ENCODE assay signal across 25 cellular contexts in genomic region chr4:174245714-174246113, GRCh38. TPM values are rescaled to one million over a fixed set of nuclear protein-coding genes. Genes with fewer than 3 reads are reported as not detected.
DNase-seq lines count a peak whose midpoint lies in the region; ATAC-seq, FAIRE-seq and TF ChIP-seq lines count a peak whose summit lies in the region.
"Had no signal": no experiment of that assay in that cellular context is flagged by ENCODE, and none has a peak within 500 bp of the region (broad histone marks: within the 10 kb centered on the region; RNA-seq: fewer than 3 reads in every experiment).

No MANE protein-coding gene starts in this region.

- H3K27me3 Mint-ChIP-seq in WTC11 (ENCODE audit: low read depth) (no peaks in the 10 kb centered on the region), type B pancreatic cell (no peaks in the 10 kb centered on the region)
- H3K27me3 Mint-ChIP-seq: CD4-positive, alpha-beta memory T cell; CD4-positive, CD25-positive, alpha-beta regulatory T cell; CD8-positive, alpha-beta memory T cell had no signal

- intact Hi-C loops in GM12878 (cut with micrococcal nuclease; ENCODE audit: unreplicated experiment), result no loop called here

- TF ChIP-seq CTCF in HEK293 (tag by site-specific recombination; IDR thresholded peaks at IDR 0.05) (no peak), GM12878 (IDR thresholded peaks at IDR 0.05 in 2 of 3, conservative IDR thresholded peaks at IDR 0.05 in 1 of 3; ENCODE audit: control insufficient read depth in 2 of 3, extremely low read depth in 1 of 3, insufficient read depth in 1 of 3, low read depth in 3 of 3, low read length in 3 of 3) (no peak), WTC11 (IDR thresholded peaks at IDR 0.05) (no peak), type B pancreatic cell (conservative IDR thresholded peaks at IDR 0.05) (no peak)

- no peaks in the 10 kb centered on the region for H3K36me3 Mint-ChIP-seq in WTC11
- peaks cover 3% of the 10 kb centered on the region for H3K36me3 Mint-ChIP-seq in type B pancreatic cell

- no peaks in the 10 kb centered on the region for H3K79me2 ChIP-seq in GM12878 (ENCODE audit: control insufficient read depth, insufficient read depth, low read length)

- TF ChIP-seq EP300 in GM12878 (IDR thresholded peaks at IDR 0.05; ENCODE audit: borderline replicate concordance in 1 of 2, control insufficient read depth in 1 of 2, low read depth in 2 of 2, low read length in 2 of 2), result no peak

- POLR2A ChIA-PET in HEK293 (lab: Yijun Ruan, JAX) (no interaction called here), HEK293T (lab: Yijun Ruan, JAX) (no interaction called here), GM12878 (lab: Charles Lee) (no interaction called here), WTC11 (lab: Charles Lee) (no interaction called here)

- H3K4me3 Mint-ChIP-seq in WTC11 (no peak overlapping the region), type B pancreatic cell (no peak overlapping the region)
- H3K4me3 Mint-ChIP-seq: CD14-positive monocyte; CD4-positive, alpha-beta memory T cell; CD4-positive, CD25-positive, alpha-beta regulatory T cell; CD8-positive, alpha-beta memory T cell had no signal

- no peaks in the 10 kb centered on the region for H3K36me3 ChIP-seq in HEK293 (ENCODE audit: control insufficient read depth in 2 of 2, insufficient read depth in 1 of 2, low read length in 2 of 2)
- no peaks in the 10 kb centered on the region for H3K36me3 ChIP-seq in GM12878 (ENCODE audit: control insufficient read depth in 2 of 2, insufficient read depth in 2 of 2, low read length in 1 of 2)
- H3K36me3 ChIP-seq: BLaER1 had no signal

- no peak overlapping the region for H3K4me2 ChIP-seq in GM12878 (ENCODE audit: control insufficient read depth, insufficient read depth)
- H3K4me2 ChIP-seq: BLaER1 had no signal

- H2AFZ ChIP-seq in GM12878 (ENCODE audit: control insufficient read depth, low read depth, low read length), result no peak overlapping the region

- 100% methylated on average over 1 of the region's 1 CpG for WGBS in GM12878 (ENCODE audit: insufficient coverage, insufficient replicate concordance, low lambda C conversion rate, missing lambda C conversion rate)

- H3K9ac ChIP-seq in GM12878 (ENCODE audit: control insufficient read depth, insufficient read depth, low read length), result no peak overlapping the region
- H3K9ac ChIP-seq: BLaER1 had no signal

- H3K9me3 ChIP-seq in HEK293 (ENCODE audit: control insufficient read depth, insufficient read depth, low read depth, low read length) (no peaks in the 10 kb centered on the region), GM12878 (replicated peaks; ENCODE audit: control insufficient read depth, insufficient read depth, low read length) (no peaks in the 10 kb centered on the region)
- H3K9me3 ChIP-seq: BE2C, BLaER1 had no signal

- in situ Hi-C loops in GM12878 (cut with MboI), result no loop called here

- ATAC-seq in GM12878 (no peak), WTC11 (no peak)

- H3K4me3 ChIP-seq in HEK293 (ENCODE audit: low read depth, low read length) (no peak overlapping the region), GM12878 (no peak overlapping the region)
- H3K4me3 ChIP-seq: BLaER1 had no signal

- H3K27ac Mint-ChIP-seq in WTC11 (no peak overlapping the region), type B pancreatic cell (no peak overlapping the region)
- H3K27ac Mint-ChIP-seq: CD14-positive monocyte had no signal

- no peaks in the 10 kb centered on the region for H3K27me3 ChIP-seq in GM12878 (replicated peaks in 1 of 2; ENCODE audit: control insufficient read depth in 2 of 2, insufficient read depth in 2 of 2, low read length in 1 of 2)
- H3K27me3 ChIP-seq: BE2C, BLaER1 had no signal

- RAD21 ChIA-PET in GM12878 (lab: Charles Lee; ENCODE audit: unreplicated experiment), result no interaction called here

- SMC1A ChIA-PET in GM12878 (lab: Charles Lee; ENCODE audit: uncharacterized antibody, unreplicated experiment), result interaction anchor here (0.7 to 1.5 kb wide), 3 partner anchors 11 to 21 kb away, joined by 3 to 4 read pairs (median 3); no protein-coding TSS in a partner anchor

- H3K4me1 Mint-ChIP-seq in WTC11, result no peaks in the 10 kb centered on the region
- H3K4me1 Mint-ChIP-seq in type B pancreatic cell (ENCODE audit: unreplicated experiment), result peaks cover 10% of the 10 kb centered on the region
- H3K4me1 Mint-ChIP-seq: CD14-positive monocyte had no signal

- BruUV-seq in GM12878 (replicated peaks; lab: Mats Ljungman, UMichigan), result no TSS peak

- 0 out of 2 replicates have a peak, but pooled peaks cover 4% of the 10 kb centered on the region for H3K4me1 ChIP-seq in HEK293 (ENCODE audit: control insufficient read depth, insufficient read depth, low read length)
- H3K4me1 ChIP-seq in GM12878 (ENCODE audit: control insufficient read depth, insufficient read depth, low read length), result no peaks in the 10 kb centered on the region
- H3K4me1 ChIP-seq: BLaER1 had no signal

- H3K27ac ChIP-seq in HEK293 (ENCODE audit: extremely low read depth, low read depth, low read length) (no peak overlapping the region), GM12878 (ENCODE audit: control insufficient read depth, insufficient read depth) (no peak overlapping the region), substantia nigra (ENCODE audit: low read depth, low read length, poor library complexity, severe bottlenecking) (no peak overlapping the region)
- H3K27ac ChIP-seq: BLaER1 had no signal

- no peak for FAIRE-seq in GM12878 (lab: Jason Lieb, UNC)
- FAIRE-seq: A204.1, GM12891 had no signal

- CTCF ChIA-PET in HEK293 (lab: Yijun Ruan, JAX), result interaction anchor here (0.6 kb wide), 2 partner anchors 55 to 105 kb away, joined by 3 read pairs; no protein-coding TSS in a partner anchor
- CTCF ChIA-PET in HEK293T (lab: Yijun Ruan, JAX), result no interaction called here
- CTCF ChIA-PET in GM12878 (lab: Yijun Ruan, JAX), result no interaction called here
- CTCF ChIA-PET in WTC11 (lab: Charles Lee), result no interaction called here

- no peak for DNase-seq in HEK293T (ENCODE audit: extremely low spot score)
- no peak for DNase-seq in GM12878 (ENCODE audit: low read depth, low spot score)
- DNase-seq in WTC11 (ENCODE audit: low spot score), result no peak
- no peak for DNase-seq in substantia nigra (lab: John Stamatoyannopoulos, UW)
- DNase-seq in type B pancreatic cell (ENCODE audit: extremely low spot score, unreplicated experiment), result no peak
- DNase-seq: 8988T; ACHN; BE2C; C1 segment of cervical spinal cord; CD4-positive, alpha-beta memory T cell; CD4-positive, CD25-positive, alpha-beta regulatory T cell; CD8-positive, alpha-beta memory T cell; COR-L47; DMS 273 treated with DMSO at 0.1 percent for 48 hours; DMS153; DMS53; DMS79; DND-41; EL; GDM1 had no signal

- no peaks in the 10 kb centered on the region for H3K9me3 Mint-ChIP-seq in WTC11
- no peaks in the 10 kb centered on the region for H3K9me3 Mint-ChIP-seq in type B pancreatic cell
- H3K9me3 Mint-ChIP-seq: CD14-positive monocyte; CD4-positive, alpha-beta memory T cell; CD4-positive, CD25-positive, alpha-beta regulatory T cell; CD8-positive, alpha-beta memory T cell had no signal

- no peak for TF ChIP-seq RAD21 in GM12878 (IDR thresholded peaks at IDR 0.05; ENCODE audit: insufficient read depth, low read depth, low read length)

- no peak for TF ChIP-seq POLR2A in GM12878 (IDR thresholded peaks at IDR 0.05; ENCODE audit: low read depth, low read length)

- no peaks in the 10 kb centered on the region for H4K20me1 ChIP-seq in GM12878 (ENCODE audit: control insufficient read depth, insufficient read depth)
- H4K20me1 ChIP-seq: BLaER1 had no signal

TF ChIP-seq in GM12878, 131 proteins besides CTCF, POLR2A, EP300 and RAD21 (continues in another document):
- no peak for TF ChIP-seq IKZF1 (conservative IDR thresholded peaks at IDR 0.05)
- no peak for TF ChIP-seq FOXK2 (IDR thresholded peaks at IDR 0.05)

RNA-seq across cellular contexts. Expression of gene FBXO8, which starts 37.8 kb away (rescaled TPM):
- 24.9 and 27.3 TPM in 2 replicates for total RNA-seq in GM12878 (2013; cell fraction: nucleolus; rRNA removed)
- total RNA-seq in GM12878 (2014; rRNA removed), result 15.9 and 23.2 TPM in 2 replicates
- total RNA-seq in GM12878 (2014; rRNA removed; fragmentation: Illumina TruSeq; extraction: Trizol), result 18.3 and 19.0 TPM in 2 replicates
- total RNA-seq in GM12878 (2021), result 13.1 and 13.6 TPM in 2 replicates
- polyA plus RNA-seq in GM12878 (2011; ENCODE audit: low read depth), result 4.2 TPM
- polyA plus RNA-seq in GM12878 (2011; rRNA removed), result 38.1 and 51.8 TPM in 2 replicates
- polyA plus RNA-seq in GM12878 (2011; cell fraction: cytosol; rRNA removed), result 17.0 and 19.2 TPM in 2 replicates
- polyA plus RNA-seq in GM12878 (2011; cell fraction: nucleus; rRNA removed), result 9.2 and 11.6 TPM in 2 replicates
- polyA plus RNA-seq in GM12878 (2012), result 7.6 and 13.4 TPM in 2 replicates
- 14.9 and 15.1 TPM in 2 replicates for polyA plus RNA-seq in GM12878 (2014; fragmentation: Illumina TruSeq; extraction: Trizol)
- polyA plus RNA-seq in GM12878 (2014; fragmentation: Nextera tagmentation; extraction: Ambion mirVana), result 10 to 100 TPM; 13.7 to 19.3 TPM
- polyA plus RNA-seq in GM12878 (2014; rRNA removed), result 8.8 and 11.3 TPM in 2 replicates
- polyA plus RNA-seq in GM12878 (2016; fragmentation: Nextera tagmentation; extraction: Ambion mirVana), result 10 to 100 TPM; 17.6 to 18.2 TPM
- 32.2 and 36.1 TPM in 2 replicates for polyA minus RNA-seq in GM12878 (2011; rRNA and poly(A)+ RNA removed)
- 13.0 and 13.2 TPM in 2 replicates for polyA minus RNA-seq in GM12878 (2011; cell fraction: cytosol; rRNA and poly(A)+ RNA removed)
- 25.9 and 30.8 TPM in 2 replicates for polyA minus RNA-seq in GM12878 (2011; cell fraction: nucleus; rRNA and poly(A)+ RNA removed)
- total RNA-seq in WTC11 (2021), result 7.5 to 10.5 TPM (median 9.0 TPM) in 3 replicates
- total RNA-seq in type B pancreatic cell (ENCODE audit: low replicate concordance), result 17.7 and 25.1 TPM in 2 replicates

RNA-seq across cellular contexts. Expression of gene CEP44, which starts 38.0 kb away (rescaled TPM):
- 63.0 and 66.9 TPM in 2 replicates for total RNA-seq in GM12878 (2013; cell fraction: nucleolus; rRNA removed)
- total RNA-seq in GM12878 (2014; rRNA removed), result 12.5 and 14.6 TPM in 2 replicates
- total RNA-seq in GM12878 (2014; rRNA removed; fragmentation: Illumina TruSeq; extraction: Trizol), result 16.7 and 17.4 TPM in 2 replicates
- total RNA-seq in GM12878 (2021), result 13.3 and 16.6 TPM in 2 replicates
- polyA plus RNA-seq in GM12878 (2011; ENCODE audit: low read depth), result 5.4 TPM
- 19.8 and 33.0 TPM in 2 replicates for polyA plus RNA-seq in GM12878 (2011; rRNA removed)
- polyA plus RNA-seq in GM12878 (2011; cell fraction: cytosol; rRNA removed), result 5.9 and 6.9 TPM in 2 replicates
- polyA plus RNA-seq in GM12878 (2011; cell fraction: nucleus; rRNA removed), result 19.0 and 19.8 TPM in 2 replicates
- polyA plus RNA-seq in GM12878 (2012), result 7.6 and 12.7 TPM in 2 replicates
- polyA plus RNA-seq in GM12878 (2014; fragmentation: Illumina TruSeq; extraction: Trizol), result 11.4 and 13.1 TPM in 2 replicates
- 10 to 100 TPM in 1 of 2 experiments, 1 to 10 TPM in 1; 7.6 to 15.0 TPM for polyA plus RNA-seq in GM12878 (2014; fragmentation: Nextera tagmentation; extraction: Ambion mirVana)
- 9.1 and 10.5 TPM in 2 replicates for polyA plus RNA-seq in GM12878 (2014; rRNA removed)
- polyA plus RNA-seq in GM12878 (2016; fragmentation: Nextera tagmentation; extraction: Ambion mirVana), result 10 to 100 TPM; 16.4 to 17.0 TPM
- polyA minus RNA-seq in GM12878 (2011; rRNA and poly(A)+ RNA removed), result 11.3 and 11.6 TPM in 2 replicates
- 6.1 and 6.2 TPM in 2 replicates for polyA minus RNA-seq in GM12878 (2011; cell fraction: cytosol; rRNA and poly(A)+ RNA removed)
- polyA minus RNA-seq in GM12878 (2011; cell fraction: nucleus; rRNA and poly(A)+ RNA removed), result 16.8 and 20.0 TPM in 2 replicates
- total RNA-seq in WTC11 (2021), result 17.9 to 21.6 TPM (median 19.8 TPM) in 3 replicates
- 15.2 and 19.1 TPM in 2 replicates for total RNA-seq in type B pancreatic cell (ENCODE audit: low replicate concordance)
